Comparison of ENCODE assay signal across 19 cellular contexts in the genomic region with DNA sequence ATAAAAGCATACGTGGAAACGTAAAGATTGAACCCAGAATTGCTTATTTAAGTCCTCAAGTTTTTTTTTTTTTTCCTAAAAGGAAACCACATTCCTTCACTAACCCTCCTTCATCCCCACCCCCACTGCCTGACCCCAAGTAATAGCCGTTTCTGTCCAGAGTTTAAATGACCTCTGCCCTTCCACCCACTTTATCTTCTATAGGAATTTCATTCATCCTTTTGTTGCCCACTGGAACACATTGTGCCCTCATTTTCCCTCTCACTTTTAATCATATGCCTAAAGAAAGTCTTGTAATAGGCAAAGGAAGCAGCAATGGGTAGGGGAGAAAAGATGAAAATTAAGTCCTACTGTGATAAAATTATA.
DNase-seq lines count a peak whose midpoint lies in the region; ATAC-seq and TF ChIP-seq lines count a peak whose summit lies in the region.
"Had no signal": no experiment of that assay in that cellular context is flagged by ENCODE, and none has a peak within 500 bp of the region (broad histone marks: within the 10 kb centered on the region; RNA-seq: fewer than 3 reads in every experiment).

No MANE protein-coding gene starts in this region.

- H3K4me3 ChIP-seq in Caco-2 (ENCODE audit: low read depth, low read length) (no peak overlapping the region), iPS-18a (ENCODE audit: low read length) (peak overlapping the region; percentile 28), osteoblast (ENCODE audit: insufficient read depth, low read length) (no peak overlapping the region)
- H3K4me3 ChIP-seq: BLaER1 had no signal

- CTCF ChIA-PET in Caco-2 (lab: Charles Lee) = no interaction called here

- no peak overlapping the region for H3K27ac Mint-ChIP-seq in Caco-2 (ENCODE audit: unreplicated experiment)
- H3K27ac Mint-ChIP-seq: CD8-positive, alpha-beta memory T cell had no signal

- H3K9me3 ChIP-seq in Caco-2 = no peaks in the 10 kb centered on the region
- no peaks in the 10 kb centered on the region for H3K9me3 ChIP-seq in iPS-18a (ENCODE audit: control insufficient read depth, low read depth, low read length)
- H3K9me3 ChIP-seq in osteoblast (ENCODE audit: low read depth, low read length) = no peaks in the 10 kb centered on the region

- no peaks in the 10 kb centered on the region for H3K27me3 Mint-ChIP-seq in Caco-2 (ENCODE audit: insufficient read depth, unreplicated experiment)

- no peak overlapping the region for H2AFZ ChIP-seq in osteoblast (ENCODE audit: low read length)

- peaks cover 29% of the 10 kb centered on the region for H3K4me1 Mint-ChIP-seq in Caco-2 (ENCODE audit: low read depth, unreplicated experiment)
- H3K4me1 Mint-ChIP-seq: CD8-positive, alpha-beta memory T cell had no signal

- H3K9me3 Mint-ChIP-seq in Caco-2 (ENCODE audit: unreplicated experiment) = no peaks in the 10 kb centered on the region

- H3K4me1 ChIP-seq in Caco-2 = peaks cover 41% of the 10 kb centered on the region
- peaks cover 9% of the 10 kb centered on the region for H3K4me1 ChIP-seq in iPS-18a (ENCODE audit: control insufficient read depth, low read depth, low read length)
- H3K4me1 ChIP-seq in osteoblast (ENCODE audit: insufficient read depth, low read length) = peaks cover 65% of the 10 kb centered on the region
- H3K4me1 ChIP-seq: BLaER1 had no signal

- no TSS peak for BruUV-seq in Caco-2 (replicated peaks; lab: Mats Ljungman, UMichigan)

- peaks cover 11% of the 10 kb centered on the region for H3K36me3 Mint-ChIP-seq in Caco-2 (ENCODE audit: insufficient read depth, unreplicated experiment)
- H3K36me3 Mint-ChIP-seq: CD8-positive, alpha-beta memory T cell had no signal

- H3K79me2 ChIP-seq in osteoblast (ENCODE audit: insufficient read depth, low read length) = peaks cover 91% of the 10 kb centered on the region

- peak overlapping the region; percentile 47; the same call in 1 of the 2 replicates for H3K27ac ChIP-seq in VCaP
- H3K27ac ChIP-seq in iPS-18a (ENCODE audit: low read length) = no peak overlapping the region
- peak overlapping the region; percentile 20 for H3K27ac ChIP-seq in osteoblast (ENCODE audit: low read depth, low read length)
- H3K27ac ChIP-seq: BLaER1, KMS-11, RWPE1 had no signal

- peak overlapping the region; percentile 51 for H3K4me3 Mint-ChIP-seq in Caco-2 (ENCODE audit: unreplicated experiment)
- H3K4me3 Mint-ChIP-seq: CD8-positive, alpha-beta memory T cell; H9 had no signal

- no peak overlapping the region for H3K4me2 ChIP-seq in osteoblast (ENCODE audit: insufficient read depth, low read length)
- H3K4me2 ChIP-seq: BLaER1, KMS-11 had no signal

- H3K27me3 ChIP-seq in Caco-2 (replicated peaks; ENCODE audit: control insufficient read depth, insufficient read depth, low read length) = no peaks in the 10 kb centered on the region
- H3K27me3 ChIP-seq in iPS-18a (ENCODE audit: control insufficient read depth, insufficient read depth, low read length) = no peaks in the 10 kb centered on the region
- H3K27me3 ChIP-seq in osteoblast (ENCODE audit: insufficient read depth, low read length) = no peaks in the 10 kb centered on the region
- H3K27me3 ChIP-seq: BLaER1 had no signal

- POLR2A ChIA-PET in Caco-2 (lab: Charles Lee) = no interaction called here

- H3K9ac ChIP-seq in iPS-18a (ENCODE audit: low read length) = no peak overlapping the region
- H3K9ac ChIP-seq: BLaER1, KMS-11 had no signal

- intact Hi-C loops in Caco-2 (cut with micrococcal nuclease; ENCODE audit: unreplicated experiment) = loop anchor here (2.0 kb wide), 2 partner anchors 57 to 63 kb away; partner anchors contain the start of gene SH3RF1

- TF ChIP-seq CTCF in Caco-2 (IDR thresholded peaks at IDR 0.05; ENCODE audit: insufficient read depth in 1 of 2, low read depth in 1 of 2, low read length in 1 of 2, severe bottlenecking in 1 of 2, unreplicated experiment in 1 of 2) = no peak
- no peak for TF ChIP-seq CTCF in VCaP (conservative IDR thresholded peaks at IDR 0.05)
- no peak for TF ChIP-seq CTCF in osteoblast (IDR thresholded peaks at IDR 0.05; ENCODE audit: extremely low read depth, low read depth, low read length)

- H4K20me1 ChIP-seq in osteoblast (ENCODE audit: insufficient read depth, low read length) = peaks cover 39% of the 10 kb centered on the region
- H4K20me1 ChIP-seq: BLaER1 had no signal

- H3K36me3 ChIP-seq in Caco-2 (ENCODE audit: control insufficient read depth, insufficient read depth, low read length) (no peaks in the 10 kb centered on the region), iPS-18a (ENCODE audit: control insufficient read depth, low read depth, low read length) (no peaks in the 10 kb centered on the region), osteoblast (ENCODE audit: insufficient read depth, low read length) (peaks cover 5% of the 10 kb centered on the region)

- DNase-seq in Caco-2 (peak; percentile 48 to 65), osteoblast (ENCODE audit: insufficient read length, low spot score, missing footprints) (no peak)
- DNase-seq in activated CD4-positive, alpha-beta T cell treated with anti-CD3 and anti-CD28 coated beads for 48 hours = no peak
- DNase-seq: CD8-positive, alpha-beta memory T cell; DMS79 treated with DMSO at 0.1 percent for 48 hours; GDM1; H9; NCI-H1436; NCI-H2081; NCI-H748 treated with DMSO at 0.1 percent for 48 hours; OCI-M1 had no signal

- no peak for ATAC-seq in HG02588 (IDR thresholded peaks at IDR 0.05; ENCODE audit: unreplicated experiment)
- ATAC-seq in HG03039 (IDR thresholded peaks at IDR 0.05; ENCODE audit: unreplicated experiment) = no peak
- no peak for ATAC-seq in esophagus mucosa

Comparison
In these comparisons a context has a peak if more than half of its experiments do, and no peak if none do; other contexts are left out.
1. DNase-seq: peak in Caco-2 (2 of 2); none in osteoblast (single experiment) and activated CD4-positive, alpha-beta T cell treated with anti-CD3 and anti-CD28 coated beads for 48 hours (single experiment).